10 cellular contexts compared by ENCODE assay signal in the genomic region with DNA sequence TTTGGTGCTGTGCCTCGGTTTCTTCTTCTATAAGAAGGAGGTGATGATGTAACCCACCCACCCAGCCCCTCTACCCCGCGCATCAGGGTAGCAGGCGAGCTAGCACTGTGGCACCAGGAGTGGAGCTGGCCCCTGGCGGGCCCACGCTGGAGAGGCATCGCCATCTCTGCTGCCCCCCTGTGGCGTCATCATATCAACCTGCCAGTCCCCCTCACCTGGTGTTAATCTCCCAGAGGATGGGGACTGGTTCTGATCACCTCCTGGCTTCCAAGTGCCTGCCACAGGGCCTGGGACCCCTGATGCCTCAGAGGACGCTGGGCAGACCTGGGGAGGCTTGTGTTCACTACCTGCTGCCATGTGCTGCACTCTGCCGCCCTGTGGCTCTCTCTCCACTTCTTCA. TPM values are rescaled to one million over a fixed set of nuclear protein-coding genes. Genes with fewer than 3 reads are reported as not detected.
DNase-seq lines count a peak whose midpoint lies in the region; ATAC-seq and TF ChIP-seq lines count a peak whose summit lies in the region.
"Had no signal": no experiment of that assay in that cellular context is flagged by ENCODE, and none has a peak within 500 bp of the region (broad histone marks: within the 10 kb centered on the region; RNA-seq: fewer than 3 reads in every experiment).

No MANE protein-coding gene starts in this region.

- H3K9me3 Mint-ChIP-seq in Calu3 (ENCODE audit: low read depth, unreplicated experiment): no peaks in the 10 kb centered on the region
- no peaks in the 10 kb centered on the region for H3K9me3 Mint-ChIP-seq in mesothelial cell of epicardium

- H3K36me3 Mint-ChIP-seq in Calu3 (ENCODE audit: insufficient read depth, unreplicated experiment) (no peaks in the 10 kb centered on the region), mesothelial cell of epicardium (no peaks in the 10 kb centered on the region)

- TF ChIP-seq CTCF in A673 (conservative IDR thresholded peaks at IDR 0.05; ENCODE audit: low read depth, low read length): peak; percentile 28
- peak; percentile 37 for TF ChIP-seq CTCF in Calu3 (IDR thresholded peaks at IDR 0.05; ENCODE audit: unreplicated experiment)
- peak; percentile 16; the same call in 1 of the 2 replicates for TF ChIP-seq CTCF in RWPE1 (conservative IDR thresholded peaks at IDR 0.05; ENCODE audit: low read depth)
- TF ChIP-seq CTCF in mesothelial cell of epicardium (IDR thresholded peaks at IDR 0.05; ENCODE audit: unreplicated experiment): no peak
- peak in 1 of 6 experiments; percentile 6 for TF ChIP-seq CTCF in adrenal gland (IDR thresholded peaks at IDR 0.05)

- no peak for ATAC-seq in GM21737 (IDR thresholded peaks at IDR 0.05; ENCODE audit: unreplicated experiment)

- CTCF ChIA-PET in A673 (lab: Charles Lee) (no interaction called here), Calu3 (lab: Charles Lee) (no interaction called here), RWPE1 (lab: Yijun Ruan, JAX) (interaction anchor here (0.7 kb wide), 1 partner anchor 575 kb away, joined by 4 read pairs; no protein-coding TSS in a partner anchor)

- H3K27ac ChIP-seq in A673 (ENCODE audit: low read depth, low read length, poor library complexity, severe bottlenecking) (no peak overlapping the region), RWPE1 (no peak overlapping the region), adrenal gland (no peak overlapping the region)
- H3K27ac ChIP-seq: SJCRH30 had no signal

- H3K4me3 Mint-ChIP-seq in Calu3 (ENCODE audit: low read depth, unreplicated experiment): no peak overlapping the region
- no peak overlapping the region for H3K4me3 Mint-ChIP-seq in mesothelial cell of epicardium

- WGBS in adrenal gland, 4 donors: 43 to 70% (median 59%) methylated on average over 4 to 10 of the region's 10 CpGs

- H3K4me1 Mint-ChIP-seq in Calu3 (ENCODE audit: low read depth, unreplicated experiment): no peaks in the 10 kb centered on the region
- no peaks in the 10 kb centered on the region for H3K4me1 Mint-ChIP-seq in mesothelial cell of epicardium

- no peak for TF ChIP-seq POLR2A in adrenal gland (IDR thresholded peaks at IDR 0.05)

- no peaks in the 10 kb centered on the region for H3K36me3 ChIP-seq in A673 (ENCODE audit: insufficient read depth, low read length, poor library complexity, severe bottlenecking)
- no peaks in the 10 kb centered on the region for H3K36me3 ChIP-seq in adrenal gland (replicated peaks in 1 of 2)
- H3K36me3 ChIP-seq: SJCRH30 had no signal

- H3K4me3 ChIP-seq in A673 (ENCODE audit: low read depth, low read length, poor library complexity, severe bottlenecking) (no peak overlapping the region), adrenal gland (no peak overlapping the region)
- H3K4me3 ChIP-seq: SJCRH30 had no signal

- H3K27me3 Mint-ChIP-seq in Calu3 (ENCODE audit: unreplicated experiment) (peaks cover 87% of the 10 kb centered on the region), mesothelial cell of epicardium (ENCODE audit: low read depth) (peaks cover 50% of the 10 kb centered on the region)

- no peak for DNase-seq in A673 (ENCODE audit: low spot score)
- DNase-seq in Calu3: peak; percentile 54
- DNase-seq in RWPE1 (ENCODE audit: low spot score): peak; percentile 34
- peak; percentile 76 for DNase-seq in iPS-NIHi7 (ENCODE audit: extremely low spot score)
- no peak for DNase-seq in mesothelial cell of epicardium (ENCODE audit: low spot score in 2 of 2, unreplicated experiment in 2 of 2)
- no peak for DNase-seq in CD1c-positive myeloid dendritic cell (ENCODE audit: extremely low spot score)
- DNase-seq in adrenal gland: no peak
- DNase-seq: hippocampal formation had no signal

- H3K27me3 ChIP-seq in A673 (replicated peaks; ENCODE audit: insufficient read depth, low read depth, low read length, poor library complexity) (peaks cover 48% of the 10 kb centered on the region), adrenal gland (peaks cover under 1% of the 10 kb centered on the region)

- POLR2A ChIA-PET in A673 (lab: Charles Lee; ENCODE audit: low non-redundant PET): no interaction called here
- POLR2A ChIA-PET in RWPE1 (lab: Yijun Ruan, JAX; ENCODE audit: low non-redundant PET): no interaction called here

- H3K9me3 ChIP-seq in A673 (ENCODE audit: low read depth, low read length, poor library complexity, severe bottlenecking): no peaks in the 10 kb centered on the region
- H3K9me3 ChIP-seq in adrenal gland (replicated peaks in 1 of 3): no peaks in the 10 kb centered on the region
- H3K9me3 ChIP-seq: SJCRH30 had no signal

- H3K4me1 ChIP-seq in A673 (ENCODE audit: insufficient read depth, low read length, poor library complexity, severe bottlenecking): no peaks in the 10 kb centered on the region
- H3K4me1 ChIP-seq in adrenal gland (replicated peaks in 1 of 2): no peaks in the 10 kb centered on the region
- H3K4me1 ChIP-seq: SJCRH30 had no signal

- intact Hi-C loops in A673 (cut with micrococcal nuclease; ENCODE audit: unreplicated experiment) (no loop called here), Calu3 (cut with micrococcal nuclease; ENCODE audit: unreplicated experiment) (loop anchor here (5.0 kb wide), 1 partner anchor 464 kb away; no protein-coding TSS in a partner anchor), adrenal gland (cut with DNase I) (no loop called here)

- no TSS peak for BruUV-seq in A673 (replicated peaks; lab: Mats Ljungman, UMichigan)
- BruUV-seq in Calu3 (replicated peaks; lab: Mats Ljungman, UMichigan): no TSS peak

- H3K27ac Mint-ChIP-seq in Calu3 (ENCODE audit: unreplicated experiment): no peak overlapping the region
- no peak overlapping the region for H3K27ac Mint-ChIP-seq in mesothelial cell of epicardium

RNA-seq across cellular contexts. Expression of gene SORCS2, which starts 6.3 kb away (rescaled TPM):
- total RNA-seq in A673 (2021) (0.04 and 0.06 TPM in 2 replicates), Calu3 (2022) (not detected in 2 replicates), mesothelial cell of epicardium (6.8 to 7.1 TPM (median 7.1 TPM) in 3 replicates), adrenal gland (10 to 100 TPM in 1 of 8 donors, 1 to 10 TPM in 7; 1.1 to 15.5 (median 1.9) TPM)
- polyA plus RNA-seq in adrenal gland: 1 to 10 TPM in 2 of 3 donors, under 1 TPM in 1; 0.67 to 1.3 (median 1.3) TPM

Comparison
In these comparisons a context has a peak if more than half of its experiments do, and no peak if none do; other contexts are left out.
1. DNase-seq: peak in Calu3 (single experiment), RWPE1 (single experiment) and iPS-NIHi7 (single experiment); none in A673 (single experiment), mesothelial cell of epicardium (0 of 2), CD1c-positive myeloid dendritic cell (single experiment) and adrenal gland (0 of 7).